In genomic region chr12:71755146-71755892, GRCh38 we compare ENCODE assay signal across 1 cellular context.
TF ChIP-seq lines count a peak whose summit lies in the region.

No MANE protein-coding gene starts in this region.

TF ChIP-seq in HepG2, 621 proteins besides CTCF, POLR2A, EP300 and RAD21 (continued from another document):
- TF ChIP-seq ASH2L (IDR thresholded peaks at IDR 0.05; ENCODE audit: insufficient read length, low read depth, low read length) (peak; percentile 61), ZSCAN31 (CRISPR knock-in tag; IDR thresholded peaks at IDR 0.05; ENCODE audit: low read depth) (0 out of 2 replicates have a peak, but pooled peaks have one; percentile 9), SMAD1 (CRISPR knock-in tag; IDR thresholded peaks at IDR 0.05; ENCODE audit: borderline replicate concordance, low read depth) (peak; percentile 59; the same call in 1 of the 2 replicates), KDM5A (IDR thresholded peaks at IDR 0.05; ENCODE audit: borderline replicate concordance, low read length) (peak; percentile 45; the same call in 1 of the 2 replicates), KDM5B (CRISPR knock-in tag; IDR thresholded peaks at IDR 0.05; ENCODE audit: borderline replicate concordance) (no peak), ZNF772 (CRISPR knock-in tag; IDR thresholded peaks at IDR 0.05) (peak; percentile 26; the same call in 1 of the 2 replicates), MAFF (IDR thresholded peaks at IDR 0.05; ENCODE audit: low read depth, low read length) (peak; percentile 64; the same call in 1 of the 2 replicates), AHDC1 (CRISPR knock-in tag; IDR thresholded peaks at IDR 0.05; ENCODE audit: borderline replicate concordance) (0 out of 2 replicates have a peak, but pooled peaks have one; percentile 27), KDM4B (CRISPR knock-in tag; IDR thresholded peaks at IDR 0.05) (no peak), ATF1 (CRISPR knock-in tag; IDR thresholded peaks at IDR 0.05) (0 out of 2 replicates have a peak, but pooled peaks have one; percentile 37), TBX2 (CRISPR knock-in tag; IDR thresholded peaks at IDR 0.05; ENCODE audit: borderline replicate concordance) (peak; percentile 7; the same call in 1 of the 2 replicates), ZNF749 (CRISPR knock-in tag; IDR thresholded peaks at IDR 0.05; ENCODE audit: borderline replicate concordance) (0 out of 2 replicates have a peak, but pooled peaks have one; percentile 69), ZFY (CRISPR knock-in tag; IDR thresholded peaks at IDR 0.05) (0 out of 2 replicates have a peak, but pooled peaks have one; percentile 33), ZNF562 (CRISPR knock-in tag; IDR thresholded peaks at IDR 0.05; ENCODE audit: borderline replicate concordance) (no peak), ZNF792 (CRISPR knock-in tag; IDR thresholded peaks at IDR 0.05) (no peak), ZNF468 (CRISPR knock-in tag; IDR thresholded peaks at IDR 0.05) (peak; percentile 57; the same call in 1 of the 2 replicates), MAFK (conservative IDR thresholded peaks at IDR 0.05 in 1 of 2, IDR thresholded peaks at IDR 0.05 in 1 of 2; ENCODE audit: low read length in 2 of 2) (peak; percentile 53 to 60; a peak in 3 of 4 replicates), BRCA1 (CRISPR knock-in tag; IDR thresholded peaks at IDR 0.05) (no peak), ARID4A (CRISPR knock-in tag; IDR thresholded peaks at IDR 0.05; ENCODE audit: borderline replicate concordance) (0 out of 2 replicates have a peak, but pooled peaks have one; percentile 7), RBFOX2 (IDR thresholded peaks at IDR 0.05; ENCODE audit: low read depth, low read length) (peak; percentile 9), BCLAF1 (IDR thresholded peaks at IDR 0.05) (no peak), YEATS4 (CRISPR knock-in tag; IDR thresholded peaks at IDR 0.05; ENCODE audit: borderline replicate concordance) (0 out of 2 replicates have a peak, but pooled peaks have one; percentile 13), ZFP36 (IDR thresholded peaks at IDR 0.05; ENCODE audit: borderline replicate concordance, low read depth, low read length, partially characterized antibody) (no peak), ZBTB14 (CRISPR knock-in tag; IDR thresholded peaks at IDR 0.05) (no peak), IRF9 (CRISPR knock-in tag; IDR thresholded peaks at IDR 0.05; ENCODE audit: borderline replicate concordance) (0 out of 2 replicates have a peak, but pooled peaks have one; percentile 0), ZNF747 (CRISPR knock-in tag; IDR thresholded peaks at IDR 0.05; ENCODE audit: borderline replicate concordance) (0 out of 2 replicates have a peak, but pooled peaks have one; percentile 5), MXI1 (IDR thresholded peaks at IDR 0.05; ENCODE audit: borderline replicate concordance, low read depth, low read length) (0 out of 3 replicates have a peak, but pooled peaks have one; percentile 13)
- TF ChIP-seq, protein P1, sequence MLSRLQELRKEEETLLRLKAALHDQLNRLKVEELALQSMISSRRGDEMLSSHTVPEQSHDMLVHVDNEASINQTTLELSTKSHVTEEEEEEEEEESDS (CRISPR knock-in tag; IDR thresholded peaks at IDR 0.05; ENCODE audit: borderline replicate concordance), result 0 out of 2 replicates have a peak, but pooled peaks have one; percentile 37
